ENCODE assay signal across 1 cellular context in genomic region chr18:48629730-48630324, GRCh38.
TF ChIP-seq lines count a peak whose summit lies in the region.

No MANE protein-coding gene starts in this region.

TF ChIP-seq in HepG2, 621 proteins besides CTCF, POLR2A, EP300 and RAD21 (continued from another document and continues in another):
- TF ChIP-seq HNF1A (IDR thresholded peaks at IDR 0.05; ENCODE audit: low read depth) = no peak
- TF ChIP-seq HNF1A (CRISPR knock-in tag; IDR thresholded peaks at IDR 0.05; ENCODE audit: borderline replicate concordance) = no peak
- TF ChIP-seq ZNF564 (CRISPR knock-in tag; IDR thresholded peaks at IDR 0.05) = no peak
- no peak for TF ChIP-seq GATA4 (IDR thresholded peaks at IDR 0.05; ENCODE audit: borderline replicate concordance, low read depth)
- peak; percentile 50; the same call in 1 of the 2 replicates for TF ChIP-seq PHF21A (CRISPR knock-in tag; IDR thresholded peaks at IDR 0.05)
- TF ChIP-seq ZMAT5 (CRISPR knock-in tag; IDR thresholded peaks at IDR 0.05; ENCODE audit: borderline replicate concordance, low read depth) = no peak
- no peak for TF ChIP-seq ZNF224 (CRISPR knock-in tag; IDR thresholded peaks at IDR 0.05)
- TF ChIP-seq TEAD3 (CRISPR knock-in tag; optimal IDR thresholded peaks at IDR 0.05; ENCODE audit: borderline replicate concordance) = peak; percentile 70
- TF ChIP-seq ZNF280B (CRISPR knock-in tag; IDR thresholded peaks at IDR 0.05; ENCODE audit: borderline replicate concordance) = no peak
- TF ChIP-seq, protein P1, sequence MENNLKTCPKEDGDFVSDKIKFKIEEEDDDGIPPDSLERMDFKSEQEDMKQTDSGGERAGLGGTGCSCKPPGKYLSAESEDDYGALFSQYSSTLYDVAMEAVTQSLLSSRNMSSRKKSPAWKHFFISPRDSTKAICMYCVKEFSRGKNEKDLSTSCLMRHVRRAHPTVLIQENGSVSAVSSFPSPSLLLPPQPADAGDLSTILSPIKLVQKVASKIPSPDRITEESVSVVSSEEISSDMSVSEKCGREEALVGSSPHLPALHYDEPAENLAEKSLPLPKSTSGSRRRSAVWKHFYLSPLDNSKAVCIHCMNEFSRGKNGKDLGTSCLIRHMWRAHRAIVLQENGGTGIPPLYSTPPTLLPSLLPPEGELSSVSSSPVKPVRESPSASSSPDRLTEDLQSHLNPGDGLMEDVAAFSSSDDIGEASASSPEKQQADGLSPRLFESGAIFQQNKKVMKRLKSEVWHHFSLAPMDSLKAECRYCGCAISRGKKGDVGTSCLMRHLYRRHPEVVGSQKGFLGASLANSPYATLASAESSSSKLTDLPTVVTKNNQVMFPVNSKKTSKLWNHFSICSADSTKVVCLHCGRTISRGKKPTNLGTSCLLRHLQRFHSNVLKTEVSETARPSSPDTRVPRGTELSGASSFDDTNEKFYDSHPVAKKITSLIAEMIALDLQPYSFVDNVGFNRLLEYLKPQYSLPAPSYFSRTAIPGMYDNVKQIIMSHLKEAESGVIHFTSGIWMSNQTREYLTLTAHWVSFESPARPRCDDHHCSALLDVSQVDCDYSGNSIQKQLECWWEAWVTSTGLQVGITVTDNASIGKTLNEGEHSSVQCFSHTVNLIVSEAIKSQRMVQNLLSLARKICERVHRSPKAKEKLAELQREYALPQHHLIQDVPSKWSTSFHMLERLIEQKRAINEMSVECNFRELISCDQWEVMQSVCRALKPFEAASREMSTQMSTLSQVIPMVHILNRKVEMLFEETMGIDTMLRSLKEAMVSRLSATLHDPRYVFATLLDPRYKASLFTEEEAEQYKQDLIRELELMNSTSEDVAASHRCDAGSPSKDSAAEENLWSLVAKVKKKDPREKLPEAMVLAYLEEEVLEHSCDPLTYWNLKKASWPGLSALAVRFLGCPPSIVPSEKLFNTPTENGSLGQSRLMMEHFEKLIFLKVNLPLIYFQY (CRISPR knock-in tag; IDR thresholded peaks at IDR 0.05; ENCODE audit: borderline replicate concordance) = no peak
- no peak for TF ChIP-seq ZMYM2 (CRISPR knock-in tag; IDR thresholded peaks at IDR 0.05)
- peak; percentile 13; the same call in 1 of the 2 replicates for TF ChIP-seq SAP130 (CRISPR knock-in tag; IDR thresholded peaks at IDR 0.05; ENCODE audit: low read depth)
- TF ChIP-seq NCOA1 (CRISPR knock-in tag; IDR thresholded peaks at IDR 0.05) = no peak
- TF ChIP-seq NFIC (IDR thresholded peaks at IDR 0.05; ENCODE audit: low read length) = no peak
- no peak for TF ChIP-seq ZNF607 (CRISPR knock-in tag; IDR thresholded peaks at IDR 0.05; ENCODE audit: borderline replicate concordance)
- no peak for TF ChIP-seq ARNT (IDR thresholded peaks at IDR 0.05)
- TF ChIP-seq IKZF1 (IDR thresholded peaks at IDR 0.05) = no peak
- TF ChIP-seq CREB1 (IDR thresholded peaks at IDR 0.05) = peak; percentile 45; the same call in 1 of the 2 replicates
- peak; percentile 34; the same call in 1 of the 2 replicates for TF ChIP-seq CREB1 (CRISPR knock-in tag; IDR thresholded peaks at IDR 0.05)
- no peak for TF ChIP-seq THAP9 (CRISPR knock-in tag; IDR thresholded peaks at IDR 0.05; ENCODE audit: borderline replicate concordance)
- TF ChIP-seq ZNF589 (CRISPR knock-in tag; conservative IDR thresholded peaks at IDR 0.05) = no peak
- no peak for TF ChIP-seq FOXK2 (IDR thresholded peaks at IDR 0.05)
- no peak for TF ChIP-seq ZNF543 (CRISPR knock-in tag; IDR thresholded peaks at IDR 0.05)
- TF ChIP-seq ZNF235 (CRISPR knock-in tag; IDR thresholded peaks at IDR 0.05; ENCODE audit: borderline replicate concordance) = no peak
- no peak for TF ChIP-seq ZNF510 (CRISPR knock-in tag; IDR thresholded peaks at IDR 0.05; ENCODE audit: low read depth)
- TF ChIP-seq ATF4 (CRISPR knock-in tag; IDR thresholded peaks at IDR 0.05) = peak in 1 of 2 experiments; percentile 85; a peak in 2 of 4 replicates
- TF ChIP-seq CEBPB (IDR thresholded peaks at IDR 0.05; ENCODE audit: borderline replicate concordance, low read depth, low read length) = peak; percentile 84
- peak; percentile 29; the same call in 1 of the 2 replicates for TF ChIP-seq SALL1 (CRISPR knock-in tag; IDR thresholded peaks at IDR 0.05)
- TF ChIP-seq SCMH1 (CRISPR knock-in tag; IDR thresholded peaks at IDR 0.05; ENCODE audit: borderline replicate concordance) = no peak
- no peak for TF ChIP-seq SMAD3 (CRISPR knock-in tag; IDR thresholded peaks at IDR 0.05)
- TF ChIP-seq ZNF101 (CRISPR knock-in tag; IDR thresholded peaks at IDR 0.05; ENCODE audit: borderline replicate concordance, low read depth) = no peak
- TF ChIP-seq, protein P2, sequence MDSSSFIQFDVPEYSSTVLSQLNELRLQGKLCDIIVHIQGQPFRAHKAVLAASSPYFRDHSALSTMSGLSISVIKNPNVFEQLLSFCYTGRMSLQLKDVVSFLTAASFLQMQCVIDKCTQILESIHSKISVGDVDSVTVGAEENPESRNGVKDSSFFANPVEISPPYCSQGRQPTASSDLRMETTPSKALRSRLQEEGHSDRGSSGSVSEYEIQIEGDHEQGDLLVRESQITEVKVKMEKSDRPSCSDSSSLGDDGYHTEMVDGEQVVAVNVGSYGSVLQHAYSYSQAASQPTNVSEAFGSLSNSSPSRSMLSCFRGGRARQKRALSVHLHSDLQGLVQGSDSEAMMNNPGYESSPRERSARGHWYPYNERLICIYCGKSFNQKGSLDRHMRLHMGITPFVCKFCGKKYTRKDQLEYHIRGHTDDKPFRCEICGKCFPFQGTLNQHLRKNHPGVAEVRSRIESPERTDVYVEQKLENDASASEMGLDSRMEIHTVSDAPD (CRISPR knock-in tag; IDR thresholded peaks at IDR 0.05) = no peak
- TF ChIP-seq, protein P3, sequence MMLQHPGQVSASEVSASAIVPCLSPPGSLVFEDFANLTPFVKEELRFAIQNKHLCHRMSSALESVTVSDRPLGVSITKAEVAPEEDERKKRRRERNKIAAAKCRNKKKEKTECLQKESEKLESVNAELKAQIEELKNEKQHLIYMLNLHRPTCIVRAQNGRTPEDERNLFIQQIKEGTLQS (CRISPR knock-in tag; IDR thresholded peaks at IDR 0.05) = 0 out of 2 replicates have a peak, but pooled peaks have one; percentile 27
- TF ChIP-seq ZNF644 (CRISPR knock-in tag; IDR thresholded peaks at IDR 0.05; ENCODE audit: low read depth) = 0 out of 2 replicates have a peak, but pooled peaks have one; percentile 11
- peak; percentile 81; the same call in 1 of the 2 replicates for TF ChIP-seq ZNF292 (CRISPR knock-in tag; IDR thresholded peaks at IDR 0.05; ENCODE audit: borderline replicate concordance, low read depth)
- TF ChIP-seq ARID3A (IDR thresholded peaks at IDR 0.05; ENCODE audit: low read depth, low read length) = 0 out of 2 replicates have a peak, but pooled peaks have one; percentile 25
- no peak for TF ChIP-seq ZFP36L1 (CRISPR knock-in tag; IDR thresholded peaks at IDR 0.05)
- TF ChIP-seq ZNF614 (CRISPR knock-in tag; IDR thresholded peaks at IDR 0.05; ENCODE audit: borderline replicate concordance) = no peak
- no peak for TF ChIP-seq ZNF232 (CRISPR knock-in tag; IDR thresholded peaks at IDR 0.05; ENCODE audit: borderline replicate concordance)
- no peak for TF ChIP-seq NR3C1 (CRISPR knock-in tag; IDR thresholded peaks at IDR 0.05)
- no peak for TF ChIP-seq SATB2 (CRISPR knock-in tag; IDR thresholded peaks at IDR 0.05)
- TF ChIP-seq ZNF563 (CRISPR knock-in tag; IDR thresholded peaks at IDR 0.05) = no peak
- no peak for TF ChIP-seq ZNF180 (CRISPR knock-in tag; IDR thresholded peaks at IDR 0.05; ENCODE audit: borderline replicate concordance, low read depth)
- peak; percentile 37; the same call in 1 of the 2 replicates for TF ChIP-seq ATF7 (IDR thresholded peaks at IDR 0.05)
- no peak for TF ChIP-seq ATF7 (CRISPR knock-in tag; IDR thresholded peaks at IDR 0.05)
- TF ChIP-seq NCOA2 (CRISPR knock-in tag; IDR thresholded peaks at IDR 0.05) = no peak
- TF ChIP-seq ZSCAN25 (CRISPR knock-in tag; IDR thresholded peaks at IDR 0.05) = no peak
- TF ChIP-seq RARA (CRISPR knock-in tag; IDR thresholded peaks at IDR 0.05) = no peak; the same call in 1 of the 2 replicates
- TF ChIP-seq, protein P4, sequence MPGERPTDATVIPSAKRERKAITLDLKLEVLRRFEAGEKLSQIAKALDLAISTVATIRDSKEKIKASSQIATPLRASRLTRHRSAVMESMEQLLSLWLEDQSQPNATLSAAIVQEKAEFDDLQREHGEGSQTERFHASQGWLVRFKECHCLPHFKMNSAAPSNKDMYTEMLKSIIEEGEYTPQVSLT (CRISPR knock-in tag; IDR thresholded peaks at IDR 0.05; ENCODE audit: borderline replicate concordance, low read depth) = no peak
- TF ChIP-seq MYC (CRISPR knock-in tag; IDR thresholded peaks at IDR 0.05; ENCODE audit: borderline replicate concordance) = no peak
